17 cellular contexts compared by ENCODE assay signal in genomic region chr7:66323114-66323513, GRCh38.
A peak's percentile ranks its signal among the peaks of the same experiment; 100 is the strongest.
DNase-seq lines count a peak whose midpoint lies in the region; ATAC-seq and TF ChIP-seq lines count a peak whose summit lies in the region.
"Had no signal": no experiment of that assay in that cellular context is flagged by ENCODE, and none has a peak within 500 bp of the region (broad histone marks: within the 10 kb centered on the region; RNA-seq: fewer than 3 reads in every experiment).

No MANE protein-coding gene starts in this region.

- no peak overlapping the region for H3K4ac ChIP-seq in IMR-90 (ENCODE audit: low read depth, low read length)

- no peak overlapping the region for H3K27ac ChIP-seq in GM23338 (ENCODE audit: low read depth)
- no peak overlapping the region for H3K27ac ChIP-seq in IMR-90 (ENCODE audit: insufficient read depth, low read length)
- peak overlapping the region; percentile 72 for H3K27ac ChIP-seq in smooth muscle cell (ENCODE audit: low read depth)
- H3K27ac ChIP-seq in colonic mucosa = no peak overlapping the region
- H3K27ac ChIP-seq: 22Rv1; A549; BLaER1 treated with 17β-estradiol and CSF1 and Interleukin-3, amounts not matched to agents 10 nM and 100 nM; C4-2B had no signal

- no peak overlapping the region for H3K27ac Mint-ChIP-seq in GM23338
- H3K27ac Mint-ChIP-seq: B cell; CD4-positive, alpha-beta T cell; CD8-positive, alpha-beta T cell had no signal

- H3K56ac ChIP-seq in IMR-90 (ENCODE audit: extremely low read depth, insufficient read depth, low read length) = no peak overlapping the region

- TF ChIP-seq RAD21 in IMR-90 (IDR thresholded peaks at IDR 0.05; ENCODE audit: low read length) = no peak

- no peak overlapping the region for H2AFZ ChIP-seq in GM23338
- no peak overlapping the region for H2AFZ ChIP-seq in IMR-90 (replicated peaks; ENCODE audit: low read length, poor library complexity)
- H2AFZ ChIP-seq in smooth muscle cell (ENCODE audit: low read depth) = no peak overlapping the region

- peaks cover 25% of the 10 kb centered on the region for H3K36me3 Mint-ChIP-seq in GM23338 (ENCODE audit: low read depth)

- H3K14ac ChIP-seq in IMR-90 (replicated peaks; ENCODE audit: low read depth, low read length) = no peak overlapping the region

- in situ Hi-C loops in IMR-90 (cut with MboI; ENCODE audit: low sequenced_read_pairs) = no loop called here

- no peaks in the 10 kb centered on the region for H3K9me1 ChIP-seq in IMR-90 (ENCODE audit: insufficient read depth, low read length)

- H3K79me2 ChIP-seq in GM23338 (replicated peaks; ENCODE audit: insufficient read depth) = no peaks in the 10 kb centered on the region
- peaks cover 84% of the 10 kb centered on the region for H3K79me2 ChIP-seq in smooth muscle cell (ENCODE audit: low read depth)

- H4K20me1 ChIP-seq in GM23338 (replicated peaks; ENCODE audit: insufficient read depth) = no peaks in the 10 kb centered on the region
- no peaks in the 10 kb centered on the region for H4K20me1 ChIP-seq in IMR-90 (ENCODE audit: insufficient read depth, low read length)
- peaks cover 57% of the 10 kb centered on the region for H4K20me1 ChIP-seq in smooth muscle cell (ENCODE audit: low read depth)
- H4K20me1 ChIP-seq: BLaER1 treated with 17β-estradiol and CSF1 and Interleukin-3, amounts not matched to agents 10 nM and 100 nM had no signal

- TF ChIP-seq POLR2A in IMR-90 (IDR thresholded peaks at IDR 0.05; ENCODE audit: low read depth, low read length) = no peak

- no peak overlapping the region for H4K91ac ChIP-seq in IMR-90 (ENCODE audit: insufficient read depth, low read depth, low read length)

- no peak overlapping the region for H2BK5ac ChIP-seq in IMR-90 (ENCODE audit: low read depth, low read length, poor library complexity, severe bottlenecking)

- POLR2A ChIA-PET in IMR-90 (lab: Charles Lee; ENCODE audit: unreplicated experiment) = no interaction called here

- H2AK5ac ChIP-seq in IMR-90 (ENCODE audit: low read depth, low read length) = no peak overlapping the region; the same call in 1 of the 2 replicates

- no peak for TF ChIP-seq CTCF in GM23338 (conservative IDR thresholded peaks at IDR 0.05; ENCODE audit: low read depth in 2 of 2)
- no peak for TF ChIP-seq CTCF in IMR-90 (conservative IDR thresholded peaks at IDR 0.05; ENCODE audit: low read depth, low read length)
- no peak for TF ChIP-seq CTCF in smooth muscle cell (IDR thresholded peaks at IDR 0.05; ENCODE audit: borderline replicate concordance, insufficient read depth, poor library complexity, severe bottlenecking)
- TF ChIP-seq CTCF in colonic mucosa (IDR thresholded peaks at IDR 0.05) = no peak

- H3K27me3 ChIP-seq in GM23338 (ENCODE audit: insufficient read depth) (no peaks in the 10 kb centered on the region), IMR-90 (ENCODE audit: control insufficient read depth, insufficient read depth, low read length) (no peaks in the 10 kb centered on the region), smooth muscle cell (ENCODE audit: low read depth) (no peaks in the 10 kb centered on the region), colonic mucosa (no peaks in the 10 kb centered on the region)
- H3K27me3 ChIP-seq: BLaER1 treated with 17β-estradiol and CSF1 and Interleukin-3, amounts not matched to agents 10 nM and 100 nM had no signal

- dilution Hi-C loops in IMR-90 (cut with HindIII; ENCODE audit: low sequenced_read_pairs, unreplicated experiment) = no loop called here

- no peak overlapping the region for H3K23ac ChIP-seq in IMR-90 (ENCODE audit: low read depth, low read length)

- peaks cover 27% of the 10 kb centered on the region for H3K9me3 Mint-ChIP-seq in GM23338

- H3K4me2 ChIP-seq in GM23338 (0 out of 2 replicates have a peak overlapping the region, but pooled peaks have one; percentile 1), IMR-90 (ENCODE audit: low read depth, low read length) (no peak overlapping the region), smooth muscle cell (peak overlapping the region; percentile 31)
- H3K4me2 ChIP-seq: A549; BLaER1 treated with 17β-estradiol and CSF1 and Interleukin-3, amounts not matched to agents 10 nM and 100 nM had no signal

- H3K4me3 ChIP-seq in GM23338 (no peak overlapping the region), IMR-90 (ENCODE audit: insufficient read depth, low read depth, low read length) (no peak overlapping the region), smooth muscle cell (no peak overlapping the region), colonic mucosa (no peak overlapping the region)
- H3K4me3 ChIP-seq: A549; BLaER1 treated with 17β-estradiol and CSF1 and Interleukin-3, amounts not matched to agents 10 nM and 100 nM had no signal

- intact Hi-C loops in IMR-90 (cut with micrococcal nuclease) (no loop called here), colonic mucosa (cut with DNase I) (no loop called here)

- H3K36me3 ChIP-seq in GM23338 (ENCODE audit: insufficient read depth) = peaks cover 3% of the 10 kb centered on the region; the same call in 1 of the 2 replicates
- 0 out of 2 replicates have a peak, but pooled peaks cover 1% of the 10 kb centered on the region for H3K36me3 ChIP-seq in IMR-90 (ENCODE audit: control insufficient read depth, insufficient read depth, low read length)
- no peaks in the 10 kb centered on the region for H3K36me3 ChIP-seq in smooth muscle cell (ENCODE audit: low read depth)
- no peaks in the 10 kb centered on the region for H3K36me3 ChIP-seq in colonic mucosa

- H3F3A ChIP-seq in GM23338 (replicated peaks; ENCODE audit: low read depth) = no peaks in the 10 kb centered on the region
- peaks cover 18% of the 10 kb centered on the region for H3F3A ChIP-seq in smooth muscle cell (ENCODE audit: low read depth)

- peaks cover 10 to 18% of the 10 kb centered on the region in 2 experiments; a peak in 2 of 4 replicates for H3K79me1 ChIP-seq in IMR-90 (ENCODE audit: low read depth in 1 of 2, low read length in 2 of 2)

- no TSS peak for BruUV-seq in IMR-90 (replicated peaks; lab: Mats Ljungman, UMichigan)

- no peak overlapping the region; the same call in 1 of the 2 replicates for H3K18ac ChIP-seq in IMR-90 (ENCODE audit: low read depth, low read length)

- 0 out of 2 replicates have a peak, but pooled peaks cover 3% of the 10 kb centered on the region for H3K4me1 ChIP-seq in GM23338 (ENCODE audit: insufficient read depth)
- peaks cover 9% of the 10 kb centered on the region for H3K4me1 ChIP-seq in IMR-90 (ENCODE audit: control insufficient read depth, insufficient read depth, low read length)
- peaks cover 6% of the 10 kb centered on the region for H3K4me1 ChIP-seq in smooth muscle cell (ENCODE audit: low read depth)
- no peaks in the 10 kb centered on the region for H3K4me1 ChIP-seq in colonic mucosa

- no peaks in the 10 kb centered on the region for H3K9me2 ChIP-seq in GM23338 (ENCODE audit: insufficient read depth)

- H2BK15ac ChIP-seq in IMR-90 (ENCODE audit: low read depth, low read length) = no peak overlapping the region

- H3K4me3 Mint-ChIP-seq in GM23338 = no peak overlapping the region
- H3K4me3 Mint-ChIP-seq: B cell; CD4-positive, alpha-beta T cell; CD8-positive, alpha-beta T cell had no signal

- H2BK20ac ChIP-seq in IMR-90 (ENCODE audit: low read depth, low read length) = no peak overlapping the region

- peaks cover 2% of the 10 kb centered on the region for H3K27me3 Mint-ChIP-seq in GM23338 (ENCODE audit: insufficient read depth, low read depth, poor library complexity)
- H3K27me3 Mint-ChIP-seq: B cell had no signal

- H4K5ac ChIP-seq in IMR-90 (ENCODE audit: low read depth, low read length) = no peak overlapping the region

- no peak overlapping the region for H2BK120ac ChIP-seq in IMR-90 (ENCODE audit: low read depth, low read length)

- H2AK9ac ChIP-seq in IMR-90 (replicated peaks; ENCODE audit: low read depth, low read length, poor library complexity) = no peak overlapping the region

- peaks cover 4% of the 10 kb centered on the region; the same call in 1 of the 3 replicates for H3K4me1 Mint-ChIP-seq in GM23338

- H3K9me3 ChIP-seq in IMR-90 (ENCODE audit: control insufficient read depth, insufficient read depth, low read length) = no peaks in the 10 kb centered on the region
- H3K9me3 ChIP-seq in smooth muscle cell (replicated peaks; ENCODE audit: low read depth) = no peaks in the 10 kb centered on the region
- H3K9me3 ChIP-seq in colonic mucosa = no peaks in the 10 kb centered on the region

- H3K9ac ChIP-seq in IMR-90 (ENCODE audit: low read depth, low read length) (no peak overlapping the region), smooth muscle cell (ENCODE audit: low read depth) (no peak overlapping the region), colonic mucosa (ENCODE audit: low read depth in 2 of 2, low read length in 2 of 2) (no peak overlapping the region)
- H3K9ac ChIP-seq: BLaER1 treated with 17β-estradiol and CSF1 and Interleukin-3, amounts not matched to agents 10 nM and 100 nM had no signal

- H4K8ac ChIP-seq in IMR-90 (ENCODE audit: low read depth in 2 of 2, low read length in 2 of 2) = no peak overlapping the region

- DNase-seq in GM23338 (ENCODE audit: low spot score) (peak; percentile 47), IMR-90 (no peak), smooth muscle cell (lab: John Stamatoyannopoulos, UW; ENCODE audit: unreplicated experiment) (no peak), colonic mucosa (no peak)
- DNase-seq: AML-193; Caco-2; Calu3; CD4-positive, alpha-beta T cell; CD8-positive, alpha-beta T cell; DMS79 treated with DMSO at 0.1 percent for 48 hours; GF-D8 had no signal

- ATAC-seq in GM23338 (peak; percentile 73), IMR-90 (ENCODE audit: low read depth) (no peak), HG03196 (IDR thresholded peaks at IDR 0.05; ENCODE audit: unreplicated experiment) (no peak)
- ATAC-seq: A549; CD8-positive, alpha-beta T cell had no signal

- CTCF ChIA-PET in IMR-90 (lab: Yijun Ruan, JAX) = no interaction called here

- WGBS in IMR-90 (ENCODE audit: extremely low coverage in 2 of 2, insufficient read length in 1 of 2), 2 experiments = no CpG with 5 or more reads among the region's 5 CpGs
- WGBS in smooth muscle cell (ENCODE audit: low lambda C conversion rate) = 44% methylated on average over 5 of the region's 5 CpGs

TF ChIP-seq in GM23338, 12 proteins besides CTCF, POLR2A, EP300 and RAD21 (continues in another document):
- no peak for TF ChIP-seq EZH2 (IDR thresholded peaks at IDR 0.05; ENCODE audit: low read depth, unreplicated experiment)

TF ChIP-seq in IMR-90, 13 proteins besides CTCF, POLR2A, EP300 and RAD21 (continues in another document):
- TF ChIP-seq FOS (IDR thresholded peaks at IDR 0.05; ENCODE audit: low read depth, low read length) (no peak), RFX5 (IDR thresholded peaks at IDR 0.05; ENCODE audit: low read depth, low read length) (no peak), RCOR1 (IDR thresholded peaks at IDR 0.05; ENCODE audit: insufficient replicate concordance, low read length) (no peak), NFE2L2 (IDR thresholded peaks at IDR 0.05; ENCODE audit: low read depth, low read length) (peak; percentile 49; the same call in 1 of the 2 replicates), USF2 (IDR thresholded peaks at IDR 0.05; ENCODE audit: low read depth, low read length) (no peak)
